ENCODE assay signal across 18 cellular contexts in the genomic region with DNA sequence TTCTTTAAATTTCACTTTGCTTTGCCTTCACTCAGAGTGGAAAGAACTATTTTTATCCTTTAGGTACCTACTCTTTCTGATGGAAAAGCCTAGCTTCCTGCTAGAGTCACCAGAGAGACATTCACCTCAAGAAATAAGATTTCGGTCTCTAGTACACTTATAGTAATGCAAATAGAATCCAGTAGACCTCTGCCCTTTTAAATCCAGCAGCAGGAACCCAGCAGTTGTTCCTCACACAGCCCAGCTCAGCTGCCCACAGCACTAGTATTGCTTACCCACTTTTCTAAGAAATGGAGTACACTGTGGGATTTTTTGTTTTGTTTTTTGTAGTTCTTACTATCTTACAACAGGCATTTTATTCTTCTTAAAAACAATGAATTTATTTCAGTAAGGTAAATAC.
"Had no signal": no experiment of that assay in that cellular context is flagged by ENCODE, and none has a peak within 500 bp of the region (broad histone marks: within the 10 kb centered on the region; RNA-seq: fewer than 3 reads in every experiment).

No MANE protein-coding gene starts in this region.

- H3K27ac ChIP-seq: brain microvascular endothelial cell, foreskin keratinocyte, left lung, tibial artery had no signal

- H3K36me3 Mint-ChIP-seq: naive thymus-derived CD4-positive, alpha-beta T cell had no signal

- H3K4me1 Mint-ChIP-seq: activated B cell treated with CpG ODN at 0.5 μM for 24 hours; activated CD4-positive, alpha-beta T cell treated with anti-CD3 and anti-CD28 coated beads, Interleukin-2, amount 10 ng/mL, durations not matched to agents 24 days and 14 days; naive thymus-derived CD4-positive, alpha-beta T cell had no signal

- ATAC-seq: foreskin keratinocyte; left lung; naive thymus-derived CD4-positive, alpha-beta T cell had no signal

- H3K4me3 Mint-ChIP-seq: activated B cell treated with CpG ODN at 0.5 μM for 24 hours; activated CD4-positive, alpha-beta T cell treated with anti-CD3 and anti-CD28 coated beads, Interleukin-2, amount 10 ng/mL, durations not matched to agents 24 days and 14 days; naive thymus-derived CD4-positive, alpha-beta T cell had no signal

- H3K4me3 ChIP-seq: left lung, tibial artery had no signal

- H3K27me3 ChIP-seq: brain microvascular endothelial cell, foreskin keratinocyte, left lung, tibial artery had no signal

- DNase-seq: activated B cell treated with CpG ODN at 0.5 μM for 24 hours; activated CD4-positive, alpha-beta T cell treated with anti-CD3 and anti-CD28 coated beads, Interleukin-2, amount 10 ng/mL, durations not matched to agents 24 days and 14 days; activated naive CD4-positive, alpha-beta T cell treated with Interleukin-2 at 50 U/mL for 16 hours; anterior cingulate cortex; brain microvascular endothelial cell; cerebellar nuclear complex; effector CD8-positive, alpha-beta T cell; foreskin keratinocyte; glutamatergic neuron; hypothalamus; kidney; left lung; mammary epithelial cell; naive thymus-derived CD4-positive, alpha-beta T cell; small intestine; stimulated activated CD4-positive, alpha-beta T cell treated with anti-CD3 and anti-CD28 coated beads, Interleukin-4, amount 100 ng/mL, for 24 hours; stimulated activated naive CD4-positive, alpha-beta T cell; tibial artery had no signal

- H3K36me3 ChIP-seq: brain microvascular endothelial cell, left lung, tibial artery had no signal

- H3K4me1 ChIP-seq: foreskin keratinocyte, left lung, tibial artery had no signal

- H3K27ac Mint-ChIP-seq: activated B cell treated with CpG ODN at 0.5 μM for 24 hours; activated CD4-positive, alpha-beta T cell treated with anti-CD3 and anti-CD28 coated beads, Interleukin-2, amount 10 ng/mL, durations not matched to agents 24 days and 14 days; naive thymus-derived CD4-positive, alpha-beta T cell had no signal

- H3K27me3 Mint-ChIP-seq: activated CD4-positive, alpha-beta T cell treated with anti-CD3 and anti-CD28 coated beads, Interleukin-2, amount 10 ng/mL, durations not matched to agents 24 days and 14 days; naive thymus-derived CD4-positive, alpha-beta T cell had no signal

- H3K9me3 ChIP-seq: left lung had no signal
